ENCODE assay signal across 8 cellular contexts in genomic region chr11:126212089-126212660, GRCh38. TPM values are rescaled to one million over a fixed set of nuclear protein-coding genes. Genes with fewer than 3 reads are reported as not detected.
A peak's percentile ranks its signal among the peaks of the same experiment; 100 is the strongest.
DNase-seq lines count a peak whose midpoint lies in the region; ATAC-seq and TF ChIP-seq lines count a peak whose summit lies in the region.

No MANE protein-coding gene starts in this region.

- H3K36me3 ChIP-seq in GM23248 (ENCODE audit: low read depth) (peaks cover 7% of the 10 kb centered on the region; the same call in 1 of the 2 replicates), SK-N-SH (replicated peaks in 1 of 2; ENCODE audit: control insufficient read depth in 1 of 2, insufficient read depth in 2 of 2, low read length in 1 of 2) (peaks cover 21 to 22% of the 10 kb centered on the region in 2 experiments), skeletal muscle tissue (ENCODE audit: control insufficient read depth in 3 of 3, insufficient read depth in 3 of 3, low read length in 3 of 3) (peaks cover 18 to 24% (median 19%) of the 10 kb centered on the region in 3 donors)

- H3K9me3 ChIP-seq in GM23248 (ENCODE audit: low read depth) (no peaks in the 10 kb centered on the region), SK-N-SH (no peaks in the 10 kb centered on the region), skeletal muscle tissue (ENCODE audit: control insufficient read depth in 3 of 3, low read length in 3 of 3) (no peaks in the 10 kb centered on the region)

- H3K27ac ChIP-seq in GM23248 (peak overlapping the region; percentile 18), SK-N-SH (ENCODE audit: low read depth in 2 of 2, low read length in 1 of 2) (peak overlapping the region; percentile 59 to 62; a peak in 2 of 4 replicates), foreskin keratinocyte (peak overlapping the region; percentile 23), skeletal muscle tissue (ENCODE audit: low read depth, low read length) (peak overlapping the region; percentile 85)

- ATAC-seq in foreskin keratinocyte (no peak), HG02798 (IDR thresholded peaks at IDR 0.05; ENCODE audit: poor library complexity, unreplicated experiment) (no peak)

- H2AFZ ChIP-seq in GM23248 (peak overlapping the region; percentile 91), SK-N-SH (ENCODE audit: low read depth) (peak overlapping the region; percentile 87)

- no peak for TF ChIP-seq EP300 in SK-N-SH (IDR thresholded peaks at IDR 0.05; ENCODE audit: borderline replicate concordance in 1 of 2, low read depth in 1 of 2, low read length in 1 of 2)

- H3F3A ChIP-seq in GM23248 (ENCODE audit: insufficient read depth) (no peaks in the 10 kb centered on the region), SK-N-SH (replicated peaks; ENCODE audit: insufficient read depth) (peaks cover 4% of the 10 kb centered on the region)

- POLR2A ChIA-PET in SK-N-SH (lab: Yijun Ruan, JAX), result interaction anchor here (0.6 to 1.5 kb wide), 4 partner anchors 18 to 99 kb away, joined by 3 to 5 read pairs (median 3); no protein-coding TSS in a partner anchor

- peak overlapping the region; percentile 93 for H3K4me2 ChIP-seq in GM23248 (ENCODE audit: unreplicated experiment)
- H3K4me2 ChIP-seq in SK-N-SH, result peak overlapping the region; percentile 99

- H3K4me3 ChIP-seq in GM23248 (peak overlapping the region; percentile 81), SK-N-SH (ENCODE audit: low read depth in 2 of 2, low read length in 1 of 2) (peak overlapping the region; percentile 82 to 96), skeletal muscle tissue (ENCODE audit: low read length in 3 of 3) (peak overlapping the region; percentile 91 to 99 (median 98))

- no peak for TF ChIP-seq RAD21 in SK-N-SH (IDR thresholded peaks at IDR 0.05; ENCODE audit: low read length)

- peaks cover 71% of the 10 kb centered on the region for H3K79me2 ChIP-seq in GM23248 (ENCODE audit: insufficient read depth)
- peaks cover 75% of the 10 kb centered on the region for H3K79me2 ChIP-seq in SK-N-SH (ENCODE audit: insufficient read depth)

- H3K9ac ChIP-seq in GM23248 (peak overlapping the region; percentile 83), SK-N-SH (peak overlapping the region; percentile 85), skeletal muscle tissue (ENCODE audit: low read depth in 1 of 3, low read length in 3 of 3) (peak overlapping the region; percentile 88 to 96 (median 94))

- H3K9me2 ChIP-seq in GM23248 (ENCODE audit: insufficient read depth) (no peaks in the 10 kb centered on the region), SK-N-SH (no peaks in the 10 kb centered on the region)

- H3K27me3 ChIP-seq in GM23248 (replicated peaks; ENCODE audit: insufficient read depth) (no peaks in the 10 kb centered on the region), SK-N-SH (ENCODE audit: insufficient read depth) (no peaks in the 10 kb centered on the region), foreskin keratinocyte (no peaks in the 10 kb centered on the region), skeletal muscle tissue (ENCODE audit: control insufficient read depth in 3 of 3, insufficient read depth in 3 of 3, low read length in 3 of 3) (no peaks in the 10 kb centered on the region)

- H3K4me1 ChIP-seq in GM23248 (ENCODE audit: insufficient read depth) (peaks cover 10% of the 10 kb centered on the region), SK-N-SH (ENCODE audit: control insufficient read depth in 1 of 2, insufficient read depth in 2 of 2, low read depth in 1 of 2, low read length in 1 of 2) (peaks cover 9 to 11% of the 10 kb centered on the region in 2 experiments), foreskin keratinocyte (no peaks in the 10 kb centered on the region), skeletal muscle tissue (ENCODE audit: control insufficient read depth in 3 of 3, insufficient read depth in 3 of 3, low read length in 3 of 3) (peaks cover 33 to 40% (median 40%) of the 10 kb centered on the region in 3 donors)

- TF ChIP-seq CTCF in SK-N-SH (IDR thresholded peaks at IDR 0.05) (no peak), foreskin keratinocyte (conservative IDR thresholded peaks at IDR 0.05) (no peak)

- H4K20me1 ChIP-seq in GM23248 (ENCODE audit: insufficient read depth) (no peaks in the 10 kb centered on the region), SK-N-SH (ENCODE audit: insufficient read depth) (peaks cover 10% of the 10 kb centered on the region; the same call in 1 of the 2 replicates)

- in situ Hi-C loops in GM23248 (cut with MboI), result no loop called here

- peak; percentile 58 for DNase-seq in GM23248
- DNase-seq in SK-N-SH, result no peak
- DNase-seq in foreskin keratinocyte, result peak in 1 of 2 donors; percentile 22
- no peak for DNase-seq in inferior parietal cortex (ENCODE audit: extremely low spot score)
- no peak for DNase-seq in D341Med (ENCODE audit: low spot score)
- no peak for DNase-seq in LoVo (ENCODE audit: low spot score)

- WGBS in GM23248 (ENCODE audit: low coverage in 1 of 2, low lambda C conversion rate in 2 of 2, missing lambda C conversion rate in 2 of 2), 2 experiments, result 0 to 3% methylated on average over 15 of the region's 15 CpGs
- 3% methylated on average over 15 of the region's 15 CpGs for WGBS in SK-N-SH (ENCODE audit: low lambda C conversion rate)

- CTCF ChIA-PET in SK-N-SH (lab: Yijun Ruan, JAX), result interaction anchor here (0.7 to 1.6 kb wide), 3 partner anchors 19 to 309 kb away, joined by 3 to 5 read pairs (median 3); partner anchors contain the start of gene PUS3

TF ChIP-seq in SK-N-SH, 30 proteins besides CTCF, POLR2A, EP300 and RAD21 (continues in another document):
- no peak for TF ChIP-seq FOXM1 (IDR thresholded peaks at IDR 0.05; ENCODE audit: low read depth)
- TF ChIP-seq NRF1 (IDR thresholded peaks at IDR 0.05; ENCODE audit: low read depth, low read length), result no peak
- no peak for TF ChIP-seq MAX (IDR thresholded peaks at IDR 0.05; ENCODE audit: low read depth)
- TF ChIP-seq USF1 (IDR thresholded peaks at IDR 0.05; ENCODE audit: borderline replicate concordance, low read depth), result no peak
- no peak for TF ChIP-seq GABPA (IDR thresholded peaks at IDR 0.05; ENCODE audit: low read depth)
- no peak for TF ChIP-seq SMC3 (IDR thresholded peaks at IDR 0.05; ENCODE audit: low read depth, low read length)
- TF ChIP-seq RXRA (IDR thresholded peaks at IDR 0.05; ENCODE audit: borderline replicate concordance, low read depth), result no peak
- TF ChIP-seq EZH2phosphoT487 (IDR thresholded peaks at IDR 0.05; ENCODE audit: borderline replicate concordance, low read depth), result no peak
- no peak for TF ChIP-seq USF2 (IDR thresholded peaks at IDR 0.05; ENCODE audit: borderline replicate concordance, low read depth, low read length)

RNA-seq across cellular contexts. Expression of gene FAM118B, which starts 0.6 kb away (rescaled TPM):
- 23.1 and 25.4 TPM in 2 replicates for total RNA-seq in GM23248 (2014; rRNA removed; shearing (Covaris generic))
- polyA plus RNA-seq in GM23248 (2016; fragmentation: Nextera tagmentation; extraction: Ambion mirVana), result 29.5 and 30.5 TPM in 2 replicates
- polyA plus RNA-seq in SK-N-SH (2012; rRNA removed), result 19.5 and 27.8 TPM in 2 replicates
- 28.2 and 29.1 TPM in 2 replicates for polyA plus RNA-seq in SK-N-SH (2012; cell fraction: cytosol; rRNA removed)
- polyA plus RNA-seq in SK-N-SH (2012; cell fraction: nucleus; rRNA removed), result 9.9 and 16.3 TPM in 2 replicates
- 20.9 and 21.6 TPM in 2 replicates for total RNA-seq in foreskin keratinocyte
- 15.6 and 16.5 TPM in 2 replicates for polyA plus RNA-seq in foreskin keratinocyte
- 14.1 TPM for total RNA-seq in skeletal muscle tissue

RNA-seq across cellular contexts. Expression of gene RPUSD4, which starts 0.7 kb away (rescaled TPM):
- total RNA-seq in GM23248 (2014; rRNA removed; shearing (Covaris generic)), result 21.3 and 25.4 TPM in 2 replicates
- 12.0 and 12.1 TPM in 2 replicates for polyA plus RNA-seq in GM23248 (2016; fragmentation: Nextera tagmentation; extraction: Ambion mirVana)
- polyA plus RNA-seq in SK-N-SH (2012; rRNA removed), result 18.0 and 24.0 TPM in 2 replicates
- polyA plus RNA-seq in SK-N-SH (2012; cell fraction: cytosol; rRNA removed), result 12.9 and 17.6 TPM in 2 replicates
- 63.3 and 70.9 TPM in 2 replicates for polyA plus RNA-seq in SK-N-SH (2012; cell fraction: nucleus; rRNA removed)
- 24.1 and 24.5 TPM in 2 replicates for total RNA-seq in foreskin keratinocyte
- 17.4 and 18.1 TPM in 2 replicates for polyA plus RNA-seq in foreskin keratinocyte
- total RNA-seq in skeletal muscle tissue, result 57.9 TPM

RNA-seq across cellular contexts. Expression of gene SRPRA, which starts 56.5 kb away (rescaled TPM):
- 142 and 151 TPM in 2 replicates for total RNA-seq in GM23248 (2014; rRNA removed; shearing (Covaris generic))
- 122 and 125 TPM in 2 replicates for polyA plus RNA-seq in GM23248 (2016; fragmentation: Nextera tagmentation; extraction: Ambion mirVana)
- 129 and 158 TPM in 2 replicates for polyA plus RNA-seq in SK-N-SH (2012; rRNA removed)
- polyA plus RNA-seq in SK-N-SH (2012; cell fraction: cytosol; rRNA removed), result 94.8 and 121 TPM in 2 replicates
- polyA plus RNA-seq in SK-N-SH (2012; cell fraction: nucleus; rRNA removed), result 183 and 214 TPM in 2 replicates
- total RNA-seq in foreskin keratinocyte, result 77.4 and 89.9 TPM in 2 replicates
- polyA plus RNA-seq in foreskin keratinocyte, result 56.2 and 57.7 TPM in 2 replicates
- total RNA-seq in skeletal muscle tissue, result 20.9 TPM

RNA-seq across cellular contexts. Expression of gene FOXRED1, which starts 56.8 kb away (rescaled TPM):
- 14.1 and 22.0 TPM in 2 replicates for total RNA-seq in GM23248 (2014; rRNA removed; shearing (Covaris generic))
- 9.0 and 9.3 TPM in 2 replicates for polyA plus RNA-seq in GM23248 (2016; fragmentation: Nextera tagmentation; extraction: Ambion mirVana)
- 35.2 and 41.3 TPM in 2 replicates for polyA plus RNA-seq in SK-N-SH (2012; rRNA removed)
- 19.1 and 27.7 TPM in 2 replicates for polyA plus RNA-seq in SK-N-SH (2012; cell fraction: cytosol; rRNA removed)
- polyA plus RNA-seq in SK-N-SH (2012; cell fraction: nucleus; rRNA removed), result 91.3 and 111 TPM in 2 replicates
- total RNA-seq in foreskin keratinocyte, result 30.3 and 33.0 TPM in 2 replicates
- 30.2 and 34.5 TPM in 2 replicates for polyA plus RNA-seq in foreskin keratinocyte
- 12.5 TPM for total RNA-seq in skeletal muscle tissue

Comparison
In these comparisons a context has a peak if more than half of its experiments do, and no peak if none do; other contexts are left out.
1. H3K27ac ChIP-seq: peak in every context shown above with its lines; median percentile 85 in skeletal muscle tissue; 60 in SK-N-SH; 23 in foreskin keratinocyte; 18 in GM23248.